Comparison of ENCODE assay signal across 21 cellular contexts in the genomic region with DNA sequence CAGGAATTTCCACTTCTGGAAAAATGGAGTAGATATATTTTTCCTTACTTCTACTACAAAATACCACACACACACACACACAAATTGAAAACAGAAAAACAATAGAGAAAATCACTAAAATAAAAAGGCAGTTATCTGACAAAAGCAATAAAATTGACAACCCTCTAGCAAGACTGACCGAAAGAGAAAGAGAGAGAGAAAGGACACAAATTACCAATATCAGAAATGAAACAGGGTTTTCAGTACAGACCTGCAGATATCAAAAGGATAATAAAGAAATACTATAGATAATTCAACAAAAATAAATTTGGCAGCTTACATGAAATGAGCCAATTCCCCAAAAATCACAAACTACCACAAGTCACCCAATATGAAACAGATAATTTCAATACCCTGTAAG.
"Had no signal": no experiment of that assay in that cellular context is flagged by ENCODE, and none has a peak within 500 bp of the region (broad histone marks: within the 10 kb centered on the region; RNA-seq: fewer than 3 reads in every experiment).

No MANE protein-coding gene starts in this region.

- H3K4me1 ChIP-seq: SJSA1 had no signal

- H3K9me3 ChIP-seq: SJSA1 had no signal

- FAIRE-seq: RCC 7860 had no signal

- H3K4me1 Mint-ChIP-seq: IgD-negative memory B cell had no signal

- H3K9me3 Mint-ChIP-seq: IgD-negative memory B cell had no signal

- H3K36me3 ChIP-seq: SJSA1 had no signal

- H3K27ac Mint-ChIP-seq: IgD-negative memory B cell had no signal

- H3K27ac ChIP-seq: SJSA1, SK-N-MC had no signal

- DNase-seq: KBM-7, MV-4-11, NCI-H1048, NCI-H1105, NCI-H1436 treated with DMSO at 0.1 percent for 48 hours, NCI-H1694, NCI-H187 treated with DMSO at 0.1 percent for 48 hours, NCI-H2029 treated with DMSO at 0.1 percent for 48 hours, NCI-H2107, NCI-H2227 treated with DMSO at 0.1 percent for 48 hours, NCI-H524, NCI-H526 treated with DMSO at 0.1 percent for 48 hours, NCI-H748 treated with DMSO at 0.1 percent for 48 hours, Right ventricle myocardium superior, RPMI8226, SIG-M5, T-helper 2 cell had no signal

- H3K4me3 Mint-ChIP-seq: IgD-negative memory B cell had no signal

- H3K4me3 ChIP-seq: SJSA1, SK-N-MC had no signal
